ENCODE assay signal across 8 cellular contexts in genomic region chr2:149561309-149561926, GRCh38. TPM values are rescaled to one million over a fixed set of nuclear protein-coding genes. Genes with fewer than 3 reads are reported as not detected.
DNase-seq lines count a peak whose midpoint lies in the region; ATAC-seq and TF ChIP-seq lines count a peak whose summit lies in the region.

No MANE protein-coding gene starts in this region.

- no peak overlapping the region for H3K4me2 ChIP-seq in neural cell (ENCODE audit: low read length)

- H3K79me2 ChIP-seq in neural cell (replicated peaks; ENCODE audit: insufficient read depth, low read length): no peaks in the 10 kb centered on the region

- H3K36me3 Mint-ChIP-seq in endodermal cell (ENCODE audit: low read depth): no peaks in the 10 kb centered on the region

- in situ Hi-C loops in HAP-1 (cut with MboI; ENCODE audit: low sequenced_read_pairs): no loop called here

- no peaks in the 10 kb centered on the region for H3K27me3 Mint-ChIP-seq in endodermal cell (ENCODE audit: insufficient read depth)

- no peaks in the 10 kb centered on the region for H3K4me1 Mint-ChIP-seq in endodermal cell

- ATAC-seq in HG03439 (IDR thresholded peaks at IDR 0.05; ENCODE audit: unreplicated experiment) (no peak), GM21786 (IDR thresholded peaks at IDR 0.05; ENCODE audit: unreplicated experiment) (no peak)

- peak; percentile 15 for DNase-seq in NCI-H1436 (lab: John Stamatoyannopoulos, UW)
- DNase-seq in NCI-H1436 treated with DMSO at 0.1 percent for 48 hours (lab: John Stamatoyannopoulos, UW): no peak
- peak; percentile 51 to 57 for DNase-seq in HAP-1 (ENCODE audit: low spot score in 2 of 2)
- peak; percentile 71 for DNase-seq in OCI-M1 (lab: John Stamatoyannopoulos, UW)
- no peak for DNase-seq in endodermal cell

- H3K36me3 ChIP-seq in HAP-1 (replicated peaks) (no peaks in the 10 kb centered on the region), endodermal cell (ENCODE audit: control insufficient read depth, insufficient read depth, low read length) (no peaks in the 10 kb centered on the region), neural cell (ENCODE audit: insufficient read depth, low read length) (no peaks in the 10 kb centered on the region)

- TF ChIP-seq CTCF in endodermal cell (conservative IDR thresholded peaks at IDR 0.05) (peak; percentile 98), neural cell (IDR thresholded peaks at IDR 0.05; ENCODE audit: poor library complexity, severe bottlenecking) (peak; percentile 91)

- no peak overlapping the region for H3K27ac Mint-ChIP-seq in endodermal cell

- H3K4me1 ChIP-seq in HAP-1 (no peaks in the 10 kb centered on the region), endodermal cell (ENCODE audit: control insufficient read depth, insufficient read depth, low read length) (no peaks in the 10 kb centered on the region)

- no peaks in the 10 kb centered on the region for H3K27me3 ChIP-seq in HAP-1 (ENCODE audit: low read depth)
- no peaks in the 10 kb centered on the region for H3K27me3 ChIP-seq in endodermal cell (ENCODE audit: control insufficient read depth, insufficient read depth, low read length, poor library complexity, severe bottlenecking)
- H3K27me3 ChIP-seq in neural cell (ENCODE audit: insufficient read depth, low read depth, low read length): no peaks in the 10 kb centered on the region

- H3K9me3 ChIP-seq in HAP-1 (no peaks in the 10 kb centered on the region), endodermal cell (ENCODE audit: control insufficient read depth, low read length) (no peaks in the 10 kb centered on the region), neural cell (ENCODE audit: low read length) (no peaks in the 10 kb centered on the region)

- no peaks in the 10 kb centered on the region for H3K9me3 Mint-ChIP-seq in endodermal cell

- TF ChIP-seq EP300 in neural cell (conservative IDR thresholded peaks at IDR 0.05; ENCODE audit: poor library complexity, severe bottlenecking): no peak

- no peak overlapping the region for H2AFZ ChIP-seq in neural cell (ENCODE audit: low read depth, low read length)

- H3K9ac ChIP-seq in endodermal cell (ENCODE audit: extremely low read depth, low read length, poor library complexity, severe bottlenecking): no peak overlapping the region
- no peak overlapping the region for H3K9ac ChIP-seq in neural cell (ENCODE audit: low read length)

- TF ChIP-seq RAD21 in neural cell (conservative IDR thresholded peaks at IDR 0.05): peak; percentile 90

- no peaks in the 10 kb centered on the region for H3F3A ChIP-seq in neural cell (ENCODE audit: insufficient read depth, low read length, poor library complexity, severe bottlenecking)

- H3K27ac ChIP-seq in endodermal cell (ENCODE audit: low read depth, low read length): no peak overlapping the region
- H3K27ac ChIP-seq in neural cell (ENCODE audit: low read length): no peak overlapping the region

- no peaks in the 10 kb centered on the region for H4K20me1 ChIP-seq in neural cell (ENCODE audit: insufficient read depth)

- H3K9me2 ChIP-seq in neural cell (ENCODE audit: insufficient read depth, low read length): no peaks in the 10 kb centered on the region

- H3K4me3 Mint-ChIP-seq in endodermal cell: no peak overlapping the region

- H3K4me3 ChIP-seq in HAP-1 (no peak overlapping the region), endodermal cell (ENCODE audit: low read length) (no peak overlapping the region), neural cell (ENCODE audit: low read length) (no peak overlapping the region)

TF ChIP-seq in neural cell, 6 proteins besides CTCF, POLR2A, EP300 and RAD21:
- no peak for TF ChIP-seq REST (IDR thresholded peaks at IDR 0.05; ENCODE audit: borderline replicate concordance)
- peak; percentile 90 for TF ChIP-seq SMC3 (conservative IDR thresholded peaks at IDR 0.05; ENCODE audit: poor library complexity)

RNA-seq across cellular contexts. Expression of gene MMADHC, which starts 26.2 kb away (rescaled TPM):
- 100 to 1,000 TPM; 105 to 108 TPM for total RNA-seq in endodermal cell
- 105 TPM for polyA plus RNA-seq in endodermal cell (2013, experiment 1 of 2)
- 102 TPM for polyA plus RNA-seq in endodermal cell (2013, experiment 2 of 2)
- polyA plus RNA-seq in neural cell: 221 and 250 TPM in 2 replicates
- 174 and 180 TPM in 2 replicates for polyA minus RNA-seq in neural cell

Comparison
In these comparisons a context has a peak if more than half of its experiments do, and no peak if none do; other contexts are left out.
1. DNase-seq: peak in NCI-H1436 (single experiment), HAP-1 (2 of 2) and OCI-M1 (single experiment); none in NCI-H1436 treated with DMSO at 0.1 percent for 48 hours (single experiment) and endodermal cell (single experiment).